1 cellular context compared by ENCODE assay signal in genomic region chr19:17902701-17903100, GRCh38.
TF ChIP-seq lines count a peak whose summit lies in the region.

No MANE protein-coding gene starts in this region.

TF ChIP-seq in GM23338, 12 proteins besides CTCF, POLR2A, EP300 and RAD21:
- TF ChIP-seq CREB1 (CRISPR knock-in tag; IDR thresholded peaks at IDR 0.05; ENCODE audit: low read depth): no peak
- TF ChIP-seq ETS1 (IDR thresholded peaks at IDR 0.05): no peak
- no peak for TF ChIP-seq JUNB (IDR thresholded peaks at IDR 0.05; ENCODE audit: unreplicated experiment)
- no peak for TF ChIP-seq POLR2AphosphoS5 (IDR thresholded peaks at IDR 0.05; ENCODE audit: low read depth)
- TF ChIP-seq ZNF331 (CRISPR knock-in tag; IDR thresholded peaks at IDR 0.05; ENCODE audit: low read depth): no peak
- no peak for TF ChIP-seq NANOG (IDR thresholded peaks at IDR 0.05; ENCODE audit: borderline replicate concordance)
- no peak for TF ChIP-seq STAT1 (IDR thresholded peaks at IDR 0.05; ENCODE audit: unreplicated experiment)
- TF ChIP-seq EZH2 (IDR thresholded peaks at IDR 0.05; ENCODE audit: low read depth, unreplicated experiment): no peak
- TF ChIP-seq REST (IDR thresholded peaks at IDR 0.05; ENCODE audit: unreplicated experiment): no peak
- TF ChIP-seq EZH2phosphoT487 (IDR thresholded peaks at IDR 0.05; ENCODE audit: unreplicated experiment): no peak
TF ChIP-seq in GM23338: peak in this region for 0.
